ENCODE assay signal across 18 cellular contexts in genomic region chr9:76336027-76336426, GRCh38.
"Had no signal": no experiment of that assay in that cellular context is flagged by ENCODE, and none has a peak within 500 bp of the region (broad histone marks: within the 10 kb centered on the region; RNA-seq: fewer than 3 reads in every experiment).

No MANE protein-coding gene starts in this region.

- DNase-seq: effector CD8-positive, alpha-beta T cell; heart right ventricle; hypothalamus; kidney glomerular epithelial cell; mesendoderm; naive thymus-derived CD4-positive, alpha-beta T cell; nephron progenitor cell; psoas muscle; retina; right lobe of liver; spleen; stimulated activated CD4-positive, alpha-beta T cell treated with anti-CD3 and anti-CD28 coated beads, Interleukin-15, amount 100 ng/mL, for 24 hours; stimulated activated CD4-positive, alpha-beta T cell treated with anti-CD3 and anti-CD28 coated beads, Interleukin-1b, Interleukin-23, amount 100 ng/mL, for 48 hours; stimulated activated CD4-positive, alpha-beta T cell treated with anti-CD3 and anti-CD28 coated beads, Interleukin-4, amount 100 ng/mL, for 24 hours; stimulated activated naive CD4-positive, alpha-beta T cell; thyroid gland had no signal

- H3K27ac Mint-ChIP-seq: naive thymus-derived CD4-positive, alpha-beta T cell; nephron progenitor cell; type B pancreatic cell had no signal

- ATAC-seq: esophagus mucosa; heart right ventricle; naive thymus-derived CD4-positive, alpha-beta T cell; psoas muscle; right lobe of liver had no signal

- H3K9me3 Mint-ChIP-seq: naive thymus-derived CD4-positive, alpha-beta T cell; type B pancreatic cell had no signal

- H3K4me1 Mint-ChIP-seq: naive thymus-derived CD4-positive, alpha-beta T cell had no signal

- H3K4me3 Mint-ChIP-seq: naive thymus-derived CD4-positive, alpha-beta T cell; nephron progenitor cell; type B pancreatic cell had no signal
